In the genomic region with DNA sequence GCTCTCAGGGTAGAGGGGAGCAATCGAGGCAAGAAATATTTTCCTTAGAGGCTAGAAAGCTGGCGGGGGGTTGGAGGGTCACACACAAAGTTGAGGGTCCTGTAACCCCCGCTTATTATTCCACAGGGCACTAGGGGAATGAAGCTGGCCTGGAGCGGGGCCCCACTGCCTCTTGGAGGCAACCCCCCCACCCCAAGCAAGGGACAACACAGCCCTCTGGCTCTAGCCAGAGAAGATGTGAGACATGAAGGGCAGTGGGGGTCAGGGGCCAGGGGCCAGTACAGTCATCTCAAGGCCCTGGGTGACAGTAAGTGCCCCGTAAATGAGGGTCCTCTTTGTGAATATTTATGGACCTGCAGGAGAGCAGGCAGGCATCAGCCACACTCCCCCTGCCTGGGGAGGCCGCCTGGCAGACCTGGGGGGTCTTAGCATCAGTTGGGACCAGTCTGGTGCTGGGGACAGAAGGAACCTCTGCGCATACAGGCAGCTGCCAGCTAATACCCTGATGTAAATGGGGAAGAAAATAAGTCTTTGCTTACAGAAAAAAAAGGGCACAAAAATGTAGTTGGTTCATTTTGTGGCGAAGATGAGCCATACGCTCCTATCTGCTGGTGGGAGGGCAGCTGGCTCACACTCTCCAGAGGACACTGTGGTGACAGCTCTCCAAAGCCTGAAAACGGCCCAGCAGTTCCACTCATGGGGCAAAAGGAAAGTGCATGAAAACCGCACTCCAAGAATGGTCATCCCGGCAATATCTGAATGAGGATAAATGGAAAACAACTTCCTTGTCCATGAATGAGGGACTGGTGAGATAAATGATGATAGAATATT, we compare ENCODE assay signal across 9 cellular contexts. TPM values are rescaled to one million over a fixed set of nuclear protein-coding genes. Genes with fewer than 3 reads are reported as not detected.
DNase-seq lines count a peak whose midpoint lies in the region; ATAC-seq lines count a peak whose summit lies in the region.
"Had no signal": no experiment of that assay in that cellular context is flagged by ENCODE, and none has a peak within 500 bp of the region (broad histone marks: within the 10 kb centered on the region; RNA-seq: fewer than 3 reads in every experiment).

No MANE protein-coding gene starts in this region.

- peaks cover 28% of the 10 kb centered on the region for H3K4me1 Mint-ChIP-seq in activated CD4-positive, alpha-beta T cell treated with anti-CD3 and anti-CD28 coated beads, Interleukin-2, amount 10 ng/mL, durations not matched to agents 7 days and 5 days
- H3K4me1 Mint-ChIP-seq in stimulated activated naive CD8-positive, alpha-beta T cell treated with anti-CD3 and anti-CD28 coated beads, Interleukin-15, amount 100 ng/mL, for 72 hours = peaks cover 30% of the 10 kb centered on the region

- peaks cover 14% of the 10 kb centered on the region for H3K4me1 ChIP-seq in right cardiac atrium (ENCODE audit: control insufficient read depth, insufficient read depth, low read length)

- ATAC-seq in right cardiac atrium = peak; percentile 46 to 54
- ATAC-seq in stimulated activated naive CD8-positive, alpha-beta T cell treated with anti-CD3 and anti-CD28 coated beads, Interleukin-15, amount 100 ng/mL, for 72 hours = peak; percentile 77
- no peak for ATAC-seq in HG03378 (IDR thresholded peaks at IDR 0.05; ENCODE audit: unreplicated experiment)
- ATAC-seq in GM18873 (IDR thresholded peaks at IDR 0.05; ENCODE audit: low FRiP score, unreplicated experiment) = no peak

- H3K27ac Mint-ChIP-seq in activated CD4-positive, alpha-beta T cell treated with anti-CD3 and anti-CD28 coated beads, Interleukin-2, amount 10 ng/mL, durations not matched to agents 7 days and 5 days = peak overlapping the region; percentile 81
- peak overlapping the region; percentile 85 to 89 for H3K27ac Mint-ChIP-seq in stimulated activated naive CD8-positive, alpha-beta T cell treated with anti-CD3 and anti-CD28 coated beads, Interleukin-15, amount 100 ng/mL, for 72 hours

- H3K27me3 Mint-ChIP-seq in activated CD4-positive, alpha-beta T cell treated with anti-CD3 and anti-CD28 coated beads, Interleukin-2, amount 10 ng/mL, durations not matched to agents 7 days and 5 days = no peaks in the 10 kb centered on the region
- H3K27me3 Mint-ChIP-seq in stimulated activated naive CD8-positive, alpha-beta T cell treated with anti-CD3 and anti-CD28 coated beads, Interleukin-15, amount 100 ng/mL, for 72 hours = no peaks in the 10 kb centered on the region

- H3K4me3 ChIP-seq in right cardiac atrium (ENCODE audit: low read length) = no peak overlapping the region

- H3K4me3 Mint-ChIP-seq in activated CD4-positive, alpha-beta T cell treated with anti-CD3 and anti-CD28 coated beads, Interleukin-2, amount 10 ng/mL, durations not matched to agents 7 days and 5 days = peak overlapping the region; percentile 47
- peak overlapping the region; percentile 29 to 56 for H3K4me3 Mint-ChIP-seq in stimulated activated naive CD8-positive, alpha-beta T cell treated with anti-CD3 and anti-CD28 coated beads, Interleukin-15, amount 100 ng/mL, for 72 hours

- CTCF ChIA-PET in activated CD4-positive, alpha-beta T cell treated with anti-CD3 and anti-CD28 coated beads, Interleukin-2, amount 10 ng/mL, durations not matched to agents 7 days and 5 days (lab: Charles Lee) = interaction anchor here (0.6 to 1.9 kb wide), 5 partner anchors 11 to 289 kb away, joined by 3 to 5 read pairs (median 4); no protein-coding TSS in a partner anchor

- H3K9me3 Mint-ChIP-seq in activated CD4-positive, alpha-beta T cell treated with anti-CD3 and anti-CD28 coated beads, Interleukin-2, amount 10 ng/mL, durations not matched to agents 7 days and 5 days = no peaks in the 10 kb centered on the region
- H3K9me3 Mint-ChIP-seq in stimulated activated naive CD8-positive, alpha-beta T cell treated with anti-CD3 and anti-CD28 coated beads, Interleukin-15, amount 100 ng/mL, for 72 hours = no peaks in the 10 kb centered on the region

- H3K27me3 ChIP-seq in right cardiac atrium (ENCODE audit: control insufficient read depth, insufficient read depth) = no peaks in the 10 kb centered on the region

- H3K9me3 ChIP-seq in right cardiac atrium (ENCODE audit: control insufficient read depth, low read length) = no peaks in the 10 kb centered on the region

- POLR2A ChIA-PET in activated CD4-positive, alpha-beta T cell treated with anti-CD3 and anti-CD28 coated beads, Interleukin-2, amount 10 ng/mL, durations not matched to agents 7 days and 5 days (lab: Charles Lee) = no interaction called here

- H3K36me3 Mint-ChIP-seq in activated CD4-positive, alpha-beta T cell treated with anti-CD3 and anti-CD28 coated beads, Interleukin-2, amount 10 ng/mL, durations not matched to agents 7 days and 5 days (ENCODE audit: low read depth) = peaks cover 5% of the 10 kb centered on the region

- WGBS in right cardiac atrium = 53% methylated on average over 12 of the region's 12 CpGs

- no peak overlapping the region for H3K27ac ChIP-seq in right cardiac atrium (ENCODE audit: low read length)

- peak; percentile 76 for DNase-seq in activated effector memory CD4-positive, alpha-beta T cell treated with anti-CD3 and anti-CD28 coated beads, Interleukin-2, amount 50 U/mL, for 16 hours
- no peak for DNase-seq in activated effector memory CD4-positive, alpha-beta T cell treated with Interleukin-2 at 50 U/mL for 16 hours
- no peak for DNase-seq in activated CD4-positive, alpha-beta T cell treated with anti-CD3 and anti-CD28 coated beads, Interleukin-2, amount 10 ng/mL, durations not matched to agents 7 days and 5 days
- no peak for DNase-seq in right cardiac atrium
- DNase-seq in stimulated activated naive CD8-positive, alpha-beta T cell treated with anti-CD3 and anti-CD28 coated beads, Interleukin-15, amount 100 ng/mL, for 72 hours = peak in 1 of 2 donors; percentile 32
- DNase-seq in kidney tubule cell (ENCODE audit: low spot score) = no peak
- DNase-seq: kidney glomerular epithelial cell had no signal

- intact Hi-C loops in right cardiac atrium (cut with DNase I) = no loop called here

RNA-seq across cellular contexts. Expression of gene SPATA2, which starts 21.9 kb away (rescaled TPM):
- total RNA-seq in activated CD4-positive, alpha-beta T cell treated with anti-CD3 and anti-CD28 coated beads, Interleukin-2, amount 10 ng/mL, durations not matched to agents 7 days and 5 days = 1 to 10 TPM; 7.4 to 8.2 TPM
- total RNA-seq in right cardiac atrium = 1 to 10 TPM; 6.4 to 8.2 (median 7.1) TPM
- polyA plus RNA-seq in right cardiac atrium = 5.5 TPM

RNA-seq across cellular contexts. Expression of gene RNF114, which starts 42.7 kb away (rescaled TPM):
- 10 to 100 TPM; 55.8 to 59.5 TPM for total RNA-seq in activated CD4-positive, alpha-beta T cell treated with anti-CD3 and anti-CD28 coated beads, Interleukin-2, amount 10 ng/mL, durations not matched to agents 7 days and 5 days
- total RNA-seq in right cardiac atrium = 10 to 100 TPM; 44.0 to 50.0 (median 47.1) TPM
- 42.8 TPM for polyA plus RNA-seq in right cardiac atrium

Comparison
In these comparisons a context has a peak if more than half of its experiments do, and no peak if none do; other contexts are left out.
1. ATAC-seq: peak in right cardiac atrium (2 of 2) and stimulated activated naive CD8-positive, alpha-beta T cell treated with anti-CD3 and anti-CD28 coated beads, Interleukin-15, amount 100 ng/mL, for 72 hours (single experiment); none in HG03378 (single experiment) and GM18873 (single experiment).